18 cellular contexts compared by ENCODE assay signal in genomic region chr6:1893470-1894130, GRCh38.
DNase-seq lines count a peak whose midpoint lies in the region; ATAC-seq and TF ChIP-seq lines count a peak whose summit lies in the region.
"Had no signal": no experiment of that assay in that cellular context is flagged by ENCODE, and none has a peak within 500 bp of the region (broad histone marks: within the 10 kb centered on the region; RNA-seq: fewer than 3 reads in every experiment).

No MANE protein-coding gene starts in this region.

- no peaks in the 10 kb centered on the region for H3K9me3 Mint-ChIP-seq in endothelial cell (ENCODE audit: unreplicated experiment)
- H3K9me3 Mint-ChIP-seq: activated CD4-positive, alpha-beta T cell treated with anti-CD3 and anti-CD28 coated beads, Interleukin-2, amount 10 ng/mL, durations not matched to agents 7 days and 5 days; T-helper 1 cell treated with Interleukin-12 subunit alpha and Interleukin-12 subunit beta and Interleukin-4 antibody, amounts not matched to agents 30 μg/mL and 1 μg/mL, for 36 hours had no signal

- peaks cover 10% of the 10 kb centered on the region for H3K4me1 Mint-ChIP-seq in endothelial cell (ENCODE audit: unreplicated experiment)
- H3K4me1 Mint-ChIP-seq: brain had no signal

- TF ChIP-seq CTCF in endothelial cell (IDR thresholded peaks at IDR 0.05; ENCODE audit: unreplicated experiment): peak; percentile 21
- peak; percentile 47 for TF ChIP-seq CTCF in retinal pigment epithelial cell (conservative IDR thresholded peaks at IDR 0.05; ENCODE audit: low read depth, low read length)

- DNase-seq in DMS 273 (lab: John Stamatoyannopoulos, UW; ENCODE audit: unreplicated experiment) (peak; percentile 19), DMS 273 treated with DMSO at 0.1 percent for 48 hours (lab: John Stamatoyannopoulos, UW) (no peak), NCI-H748 (lab: John Stamatoyannopoulos, UW; ENCODE audit: unreplicated experiment) (peak; percentile 63), endothelial cell (ENCODE audit: low spot score) (peak; percentile 34), retinal pigment epithelial cell (ENCODE audit: low read depth) (no peak), NCI-H1694 treated with DMSO at 0.1 percent for 48 hours (lab: John Stamatoyannopoulos, UW) (no peak)
- no peak for DNase-seq in stimulated activated CD4-positive, alpha-beta T cell treated with anti-CD3 and anti-CD28 coated beads, Interleukin-12 subunit alpha, Interleukin-12 subunit beta, amount 100 ng/mL, for 4 hours
- DNase-seq: activated CD4-positive, alpha-beta T cell treated with anti-CD3 and anti-CD28 coated beads, Interleukin-2, amount 10 ng/mL, durations not matched to agents 7 days and 5 days; DMS153; hippocampal formation; mammary epithelial cell; NCI-H1436; occipital lobe; testis had no signal

- H3K4me3 Mint-ChIP-seq in endothelial cell (ENCODE audit: unreplicated experiment): no peak overlapping the region
- H3K4me3 Mint-ChIP-seq: activated CD4-positive, alpha-beta T cell treated with anti-CD3 and anti-CD28 coated beads, Interleukin-2, amount 10 ng/mL, durations not matched to agents 7 days and 5 days; IgD-negative memory B cell; T-helper 1 cell treated with Interleukin-12 subunit alpha and Interleukin-12 subunit beta and Interleukin-4 antibody, amounts not matched to agents 30 μg/mL and 1 μg/mL, for 36 hours had no signal

- no peak overlapping the region for H3K27ac Mint-ChIP-seq in endothelial cell (ENCODE audit: unreplicated experiment)
- H3K27ac Mint-ChIP-seq: brain; IgD-negative memory B cell; T-helper 1 cell treated with Interleukin-12 subunit alpha and Interleukin-12 subunit beta and Interleukin-4 antibody, amounts not matched to agents 30 μg/mL and 1 μg/mL, for 36 hours had no signal

- ATAC-seq in HG03442 (IDR thresholded peaks at IDR 0.05; ENCODE audit: unreplicated experiment): no peak

- H3K27me3 Mint-ChIP-seq in endothelial cell (ENCODE audit: unreplicated experiment): peaks cover 2% of the 10 kb centered on the region
- H3K27me3 Mint-ChIP-seq: activated CD4-positive, alpha-beta T cell treated with anti-CD3 and anti-CD28 coated beads, Interleukin-2, amount 10 ng/mL, durations not matched to agents 7 days and 5 days; IgD-negative memory B cell had no signal

- no peak overlapping the region for H3K4me3 ChIP-seq in retinal pigment epithelial cell (ENCODE audit: low read length)
- H3K4me3 ChIP-seq: testis had no signal

- H3K36me3 Mint-ChIP-seq in endothelial cell (ENCODE audit: low read depth, unreplicated experiment): peaks cover 8% of the 10 kb centered on the region
- H3K36me3 Mint-ChIP-seq: brain had no signal

Comparison
In these comparisons a context has a peak if more than half of its experiments do, and no peak if none do; other contexts are left out.
1. DNase-seq: peak in DMS 273 (single experiment), NCI-H748 (single experiment) and endothelial cell (single experiment); none in DMS 273 treated with DMSO at 0.1 percent for 48 hours (single experiment), retinal pigment epithelial cell (single experiment), NCI-H1694 treated with DMSO at 0.1 percent for 48 hours (single experiment) and stimulated activated CD4-positive, alpha-beta T cell treated with anti-CD3 and anti-CD28 coated beads, Interleukin-12 subunit alpha, Interleukin-12 subunit beta, amount 100 ng/mL, for 4 hours (single experiment).